In the genomic region with DNA sequence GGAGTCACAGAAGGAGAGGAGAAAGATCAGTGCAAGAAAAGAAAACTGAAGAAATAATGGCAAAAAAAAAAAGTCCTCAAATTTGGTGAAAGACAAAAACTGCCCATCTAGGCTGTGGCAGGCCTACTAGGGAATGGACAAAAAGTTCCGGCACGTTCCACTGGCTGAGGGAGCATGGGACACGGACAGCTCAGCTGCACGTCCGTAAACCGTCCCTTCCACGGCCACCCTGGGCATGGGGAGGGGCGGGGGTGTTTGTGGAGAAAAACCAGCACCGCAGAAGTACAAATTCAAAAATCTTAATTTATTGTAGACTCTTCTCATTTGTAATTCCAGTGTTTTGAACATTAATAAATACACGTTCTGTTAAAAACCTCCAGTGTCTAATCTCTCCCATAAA, we compare ENCODE assay signal across 17 cellular contexts.
"Had no signal": no experiment of that assay in that cellular context is flagged by ENCODE, and none has a peak within 500 bp of the region (broad histone marks: within the 10 kb centered on the region; RNA-seq: fewer than 3 reads in every experiment).

No MANE protein-coding gene starts in this region.

- ATAC-seq: effector memory CD8-positive, alpha-beta T cell; foreskin keratinocyte; mucosa of descending colon; naive thymus-derived CD8-positive, alpha-beta T cell had no signal

- H3K4me3 Mint-ChIP-seq: dendritic cell treated with granulocyte-macrophage colony-stimulating factor and Interleukin-4, amounts not matched to agents 40 ng/mL and 50 ng/mL, for 4 days; effector memory CD8-positive, alpha-beta T cell; naive thymus-derived CD8-positive, alpha-beta T cell; neural crest cell had no signal

- H3K27ac ChIP-seq: foreskin keratinocyte, hepatocyte, ovary, right atrium auricular region, suprapubic skin, thyroid gland, upper lobe of left lung, uterus had no signal

- H3K27me3 ChIP-seq: foreskin keratinocyte, hepatocyte, ovary, right atrium auricular region, suprapubic skin, thyroid gland, upper lobe of left lung, uterus had no signal

- H3K4me1 ChIP-seq: foreskin keratinocyte, right atrium auricular region, upper lobe of left lung, uterus had no signal

- H3K4me1 Mint-ChIP-seq: neural crest cell had no signal

- DNase-seq: effector memory CD8-positive, alpha-beta T cell; foreskin keratinocyte; kidney glomerular epithelial cell; naive thymus-derived CD8-positive, alpha-beta T cell; ovary; small intestine; stimulated activated CD4-positive, alpha-beta T cell treated with anti-CD3 and anti-CD28 coated beads, Interleukin-2, amount 100 ng/mL, for 48 hours; stimulated activated naive CD4-positive, alpha-beta T cell treated with Interleukin-2 at 50 U/mL for 16 hours; thyroid gland; upper lobe of left lung; uterus had no signal

- H3K9me3 Mint-ChIP-seq: dendritic cell treated with granulocyte-macrophage colony-stimulating factor and Interleukin-4, amounts not matched to agents 40 ng/mL and 50 ng/mL, for 4 days; effector memory CD8-positive, alpha-beta T cell; neural crest cell had no signal

- H3K27me3 Mint-ChIP-seq: naive thymus-derived CD8-positive, alpha-beta T cell had no signal

- H3K27ac Mint-ChIP-seq: dendritic cell treated with granulocyte-macrophage colony-stimulating factor and Interleukin-4, amounts not matched to agents 40 ng/mL and 50 ng/mL, for 4 days; effector memory CD8-positive, alpha-beta T cell had no signal

- H3K4me3 ChIP-seq: hepatocyte, mucosa of descending colon, ovary, right atrium auricular region, suprapubic skin, thyroid gland, upper lobe of left lung, uterus had no signal

- H3K9me3 ChIP-seq: mucosa of descending colon, ovary, right atrium auricular region, suprapubic skin, thyroid gland, upper lobe of left lung, uterus had no signal

- H3K36me3 ChIP-seq: ovary, uterus had no signal
